Comparison of ENCODE assay signal across 23 cellular contexts in genomic region chr14:53493310-53493709, GRCh38.
DNase-seq lines count a peak whose midpoint lies in the region; TF ChIP-seq lines count a peak whose summit lies in the region.
"Had no signal": no experiment of that assay in that cellular context is flagged by ENCODE, and none has a peak within 500 bp of the region (broad histone marks: within the 10 kb centered on the region; RNA-seq: fewer than 3 reads in every experiment).

No MANE protein-coding gene starts in this region.

- H3K4me3 ChIP-seq in HFF-Myc (replicated peaks; ENCODE audit: low read depth, low read length): no peak overlapping the region
- H3K4me3 ChIP-seq in adipocyte (ENCODE audit: low read length): no peak overlapping the region
- no peak overlapping the region for H3K4me3 ChIP-seq in hepatocyte
- H3K4me3 ChIP-seq in suprapubic skin: no peak overlapping the region
- no peak overlapping the region for H3K4me3 ChIP-seq in MG63
- no peak overlapping the region for H3K4me3 ChIP-seq in osteoblast (ENCODE audit: insufficient read depth, low read length)
- H3K4me3 ChIP-seq: BLaER1, GM12878, GM23338, SJSA1 had no signal

- TF ChIP-seq CTCF in HFF-Myc (IDR thresholded peaks at IDR 0.05; ENCODE audit: low read depth, low read length, missing control alignments) (no peak), hepatocyte (IDR thresholded peaks at IDR 0.05; ENCODE audit: poor library complexity) (no peak), suprapubic skin (IDR thresholded peaks at IDR 0.05) (no peak), osteoblast (IDR thresholded peaks at IDR 0.05; ENCODE audit: extremely low read depth, low read depth, low read length) (no peak)

- TF ChIP-seq POLR2A in suprapubic skin (IDR thresholded peaks at IDR 0.05): no peak

- DNase-seq in HFF-Myc (ENCODE audit: extremely low read depth, low read depth): peak; percentile 21
- peak; percentile 41 for DNase-seq in adipocyte (ENCODE audit: low read depth)
- DNase-seq in hepatocyte (ENCODE audit: low spot score): no peak
- DNase-seq in suprapubic skin (ENCODE audit: low spot score in 2 of 2): no peak
- DNase-seq in MG63: no peak
- no peak for DNase-seq in osteoblast (ENCODE audit: insufficient read length, low spot score, missing footprints)
- no peak for DNase-seq in stimulated activated naive CD4-positive, alpha-beta T cell treated with Interleukin-2 at 50 U/mL for 16 hours (lab: John Stamatoyannopoulos, UW)
- DNase-seq: CD4-positive, CD25-positive, alpha-beta regulatory T cell; DMS153; H9; Karpas-422; MV-4-11; NCI-H1105; NCI-H1436 treated with DMSO at 0.1 percent for 48 hours; NCI-H446; NCI-H82; NK-92 treated with Interleukin-12 subunit alpha and Interleukin-12 subunit beta, amount 100 ng/mL, for 24 hours; Right ventricle myocardium superior; RPMI8226 had no signal

- H3K36me3 ChIP-seq in adipocyte (ENCODE audit: control insufficient read depth, insufficient read depth, low read length, severe bottlenecking): no peaks in the 10 kb centered on the region
- no peaks in the 10 kb centered on the region for H3K36me3 ChIP-seq in hepatocyte (replicated peaks; ENCODE audit: insufficient read depth, low read depth)
- no peaks in the 10 kb centered on the region for H3K36me3 ChIP-seq in suprapubic skin
- no peaks in the 10 kb centered on the region for H3K36me3 ChIP-seq in MG63
- H3K36me3 ChIP-seq in osteoblast (ENCODE audit: insufficient read depth, low read length): no peaks in the 10 kb centered on the region
- H3K36me3 ChIP-seq: BLaER1, SJSA1 had no signal

- peaks cover 29% of the 10 kb centered on the region for H3K4me1 ChIP-seq in adipocyte (ENCODE audit: control insufficient read depth, insufficient read depth, low read length)
- peaks cover 8% of the 10 kb centered on the region for H3K4me1 ChIP-seq in hepatocyte (ENCODE audit: insufficient read depth)
- peaks cover 21% of the 10 kb centered on the region for H3K4me1 ChIP-seq in suprapubic skin
- H3K4me1 ChIP-seq in osteoblast (ENCODE audit: insufficient read depth, low read length): no peaks in the 10 kb centered on the region
- H3K4me1 ChIP-seq: BLaER1, SJSA1 had no signal

- no peak overlapping the region for H3K9ac ChIP-seq in adipocyte (ENCODE audit: low read length)
- H3K9ac ChIP-seq: BLaER1 had no signal

- no peak for TF ChIP-seq EP300 in suprapubic skin (IDR thresholded peaks at IDR 0.05)

- 51% methylated on average over 2 of the region's 2 CpGs for WGBS in hepatocyte (ENCODE audit: low lambda C conversion rate, missing lambda C conversion rate)
- WGBS in suprapubic skin: 43% methylated on average over 2 of the region's 2 CpGs

- H4K20me1 ChIP-seq in hepatocyte (ENCODE audit: insufficient read depth, poor library complexity, severe bottlenecking) (no peaks in the 10 kb centered on the region), osteoblast (ENCODE audit: insufficient read depth, low read length) (no peaks in the 10 kb centered on the region)
- H4K20me1 ChIP-seq: BLaER1 had no signal

- H3K79me2 ChIP-seq in hepatocyte (no peaks in the 10 kb centered on the region), osteoblast (ENCODE audit: insufficient read depth, low read length) (no peaks in the 10 kb centered on the region)

- H3K9me2 ChIP-seq in hepatocyte (replicated peaks; ENCODE audit: insufficient read depth): no peaks in the 10 kb centered on the region

- H2AFZ ChIP-seq in hepatocyte: no peak overlapping the region
- no peak overlapping the region for H2AFZ ChIP-seq in osteoblast (ENCODE audit: low read length)
- H2AFZ ChIP-seq: GM23338 had no signal

- H3K4me2 ChIP-seq in hepatocyte (no peak overlapping the region), osteoblast (ENCODE audit: insufficient read depth, low read length) (no peak overlapping the region)
- H3K4me2 ChIP-seq: BLaER1, GM23338 had no signal

- H3K9me3 ChIP-seq in adipocyte (ENCODE audit: control insufficient read depth, low read length): no peaks in the 10 kb centered on the region
- H3K9me3 ChIP-seq in hepatocyte (ENCODE audit: low read depth): no peaks in the 10 kb centered on the region
- H3K9me3 ChIP-seq in suprapubic skin: no peaks in the 10 kb centered on the region
- no peaks in the 10 kb centered on the region for H3K9me3 ChIP-seq in MG63
- no peaks in the 10 kb centered on the region for H3K9me3 ChIP-seq in osteoblast (ENCODE audit: low read depth, low read length)
- H3K9me3 ChIP-seq: BLaER1, SJSA1 had no signal

- H3K27me3 ChIP-seq in adipocyte (replicated peaks; ENCODE audit: control insufficient read depth, insufficient read depth, low read length) (no peaks in the 10 kb centered on the region), hepatocyte (no peaks in the 10 kb centered on the region), suprapubic skin (no peaks in the 10 kb centered on the region), MG63 (no peaks in the 10 kb centered on the region), osteoblast (ENCODE audit: insufficient read depth, low read length) (no peaks in the 10 kb centered on the region)
- H3K27me3 ChIP-seq: BLaER1, SJSA1 had no signal

- peak overlapping the region; percentile 43 for H3K27ac ChIP-seq in hepatocyte
- peak overlapping the region; percentile 21 for H3K27ac ChIP-seq in suprapubic skin
- no peak overlapping the region for H3K27ac ChIP-seq in osteoblast (ENCODE audit: low read depth, low read length)
- H3K27ac ChIP-seq: BLaER1, SJSA1 had no signal

Comparison
In these comparisons a context has a peak if more than half of its experiments do, and no peak if none do; other contexts are left out.
1. DNase-seq: peak in HFF-Myc (single experiment) and adipocyte (single experiment); none in hepatocyte (single experiment), suprapubic skin (0 of 2), MG63 (single experiment), osteoblast (single experiment) and stimulated activated naive CD4-positive, alpha-beta T cell treated with Interleukin-2 at 50 U/mL for 16 hours (single experiment).